ENCODE assay signal across 25 cellular contexts in the genomic region with DNA sequence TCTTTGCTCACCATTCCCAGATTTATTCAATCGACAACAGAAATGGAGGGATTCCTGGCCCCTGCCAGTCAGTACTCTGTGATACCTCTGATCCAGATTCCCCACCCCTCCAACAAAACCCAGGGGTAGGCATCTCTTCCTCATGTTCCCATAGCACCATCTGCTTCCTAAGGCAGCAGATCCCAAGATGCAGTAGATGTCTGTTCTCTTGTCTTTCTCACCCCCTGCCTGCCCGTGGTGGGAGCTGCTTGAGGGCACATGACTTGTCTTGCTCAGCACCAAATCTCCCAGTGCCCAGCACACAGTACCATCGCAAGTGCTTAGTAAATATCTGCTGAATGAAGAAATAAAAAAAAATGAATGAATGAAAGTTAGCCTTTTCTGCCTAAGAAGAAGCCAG.
"Had no signal": no experiment of that assay in that cellular context is flagged by ENCODE, and none has a peak within 500 bp of the region (broad histone marks: within the 10 kb centered on the region; RNA-seq: fewer than 3 reads in every experiment).

No MANE protein-coding gene starts in this region.

- H3K4me1 ChIP-seq: gastrocnemius medialis, heart left ventricle, prostate gland, right atrium auricular region, sigmoid colon had no signal

- H2AFZ ChIP-seq: hepatocyte had no signal

- H3K36me3 ChIP-seq: gastrocnemius medialis, heart left ventricle, prostate gland, right atrium auricular region, sigmoid colon, stomach, tibial artery, upper lobe of left lung had no signal

- H3K4me2 ChIP-seq: hepatocyte had no signal

- ATAC-seq: esophagus mucosa; gastrocnemius medialis; heart left ventricle; left lobe of liver; naive thymus-derived CD4-positive, alpha-beta T cell; stimulated activated effector memory CD8-positive, alpha-beta T cell treated with anti-CD3 and anti-CD28 coated beads, Interleukin-12 subunit alpha, Interleukin-12 subunit beta, amount 100 ng/mL, for 72 hours had no signal

- H3K4me3 ChIP-seq: gastrocnemius medialis, heart left ventricle, hepatocyte, lung, prostate gland, right atrium auricular region, sigmoid colon, stomach, tibial artery, upper lobe of left lung had no signal

- DNase-seq: effector CD8-positive, alpha-beta T cell; endodermal cell; foreskin fibroblast; gastrocnemius medialis; heart left ventricle; kidney; midbrain; naive thymus-derived CD4-positive, alpha-beta T cell; nucleus accumbens; stimulated activated CD4-positive, alpha-beta T cell treated with anti-CD3 and anti-CD28 coated beads, Interleukin-2, amount 100 ng/mL, for 24 hours; stimulated activated CD4-positive, alpha-beta T cell treated with anti-CD3 and anti-CD28 coated beads, Interleukin-4, amount 100 ng/mL, for 24 hours; stimulated activated naive CD4-positive, alpha-beta T cell treated with Interleukin-2 at 50 U/mL for 16 hours; stomach; tibial artery; upper lobe of left lung had no signal

- FAIRE-seq: kidney, urothelium cell line had no signal

- H3K27ac ChIP-seq: epithelial cell of prostate, gastrocnemius medialis, heart left ventricle, hepatocyte, prostate gland, right atrium auricular region, sigmoid colon, tibial artery, upper lobe of left lung had no signal

- H3K9me3 ChIP-seq: gastrocnemius medialis, heart left ventricle, prostate gland, right atrium auricular region, sigmoid colon, stomach, tibial artery, upper lobe of left lung had no signal

- H3K27me3 ChIP-seq: gastrocnemius medialis, heart left ventricle, right atrium auricular region, stomach, tibial artery, upper lobe of left lung had no signal
